8 cellular contexts compared by ENCODE assay signal in the genomic region with DNA sequence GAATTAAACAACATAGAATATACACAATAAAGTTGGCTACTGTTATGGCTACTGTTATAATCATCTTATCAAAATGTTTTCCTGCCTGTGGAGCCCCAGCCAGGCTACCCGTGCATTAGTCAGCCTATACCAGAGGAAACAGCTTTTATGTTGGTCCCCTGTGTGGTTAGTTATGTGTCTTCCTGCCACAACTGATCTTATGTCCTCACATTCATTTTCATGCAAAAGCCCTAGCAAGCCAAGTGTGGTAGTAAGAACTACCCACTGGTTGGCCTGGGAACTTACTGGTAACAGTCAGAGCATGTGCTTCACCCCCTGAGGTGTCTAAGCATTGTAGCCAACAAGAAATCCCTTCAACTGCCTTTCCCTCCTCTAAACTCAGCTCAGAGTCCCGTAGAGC. TPM values are rescaled to one million over a fixed set of nuclear protein-coding genes. Genes with fewer than 3 reads are reported as not detected.
DNase-seq lines count a peak whose midpoint lies in the region; ATAC-seq, FAIRE-seq and TF ChIP-seq lines count a peak whose summit lies in the region.

No MANE protein-coding gene starts in this region.

- H3K4me2 ChIP-seq in DND-41 (ENCODE audit: insufficient read depth, low read length) (no peak overlapping the region), PC-3 (ENCODE audit: low read length) (peak overlapping the region; percentile 58)

- no peaks in the 10 kb centered on the region for H3K4me1 ChIP-seq in DND-41 (ENCODE audit: insufficient read depth, low read length)
- peaks cover 50% of the 10 kb centered on the region for H3K4me1 ChIP-seq in PC-3 (ENCODE audit: insufficient read depth, low read length)
- H3K4me1 ChIP-seq in small intestine (ENCODE audit: control insufficient read depth in 2 of 2, insufficient read depth in 1 of 2, low read depth in 1 of 2, low read length in 1 of 2), result peaks cover 0 to 6% of the 10 kb centered on the region in 2 donors

- CTCF ChIA-PET in PC-3 (lab: Charles Lee), result no interaction called here

- POLR2A ChIA-PET in PC-3 (lab: Charles Lee; ENCODE audit: unreplicated experiment), result interaction anchor here (0.7 kb wide), 1 partner anchor 32 kb away, joined by 4 read pairs; no protein-coding TSS in a partner anchor

- DNase-seq in DND-41 (no peak), PC-3 (no peak), fibroblast of mammary gland (ENCODE audit: low read depth) (peak; percentile 69), small intestine (no peak), hypothalamus (lab: John Stamatoyannopoulos, UW) (no peak), COR-L47 (lab: John Stamatoyannopoulos, UW) (no peak)

- H3K4me3 ChIP-seq in DND-41 (ENCODE audit: low read depth in 1 of 2, low read length in 2 of 2) (no peak overlapping the region), PC-3 (ENCODE audit: low read length) (peak overlapping the region; percentile 20; the same call in 1 of the 2 replicates), fibroblast of mammary gland (ENCODE audit: control insufficient read depth, low read depth, low read length) (no peak overlapping the region), small intestine (ENCODE audit: low read depth in 1 of 2, low read length in 2 of 2) (no peak overlapping the region)

- intact Hi-C loops in PC-3 (cut with micrococcal nuclease), result no loop called here

- no peaks in the 10 kb centered on the region for H3K36me3 ChIP-seq in DND-41 (ENCODE audit: insufficient read depth, low read length)
- H3K36me3 ChIP-seq in PC-3 (ENCODE audit: low read depth, low read length), result peaks cover 13% of the 10 kb centered on the region
- no peaks in the 10 kb centered on the region for H3K36me3 ChIP-seq in small intestine (ENCODE audit: control insufficient read depth in 2 of 2, insufficient read depth in 2 of 2, low read length in 2 of 2)

- WGBS in small intestine, 3 donors, result 71 to 86% (median 79%) methylated on average over 2 of the region's 2 CpGs

- no peaks in the 10 kb centered on the region for H3F3A ChIP-seq in PC-3 (ENCODE audit: low read length, unreplicated experiment)

- TF ChIP-seq CTCF in DND-41 (IDR thresholded peaks at IDR 0.05; ENCODE audit: borderline replicate concordance, extremely low read depth, low read length, poor library complexity, severe bottlenecking) (no peak), PC-3 (conservative IDR thresholded peaks at IDR 0.05; ENCODE audit: low read depth, low read length) (no peak), fibroblast of mammary gland (conservative IDR thresholded peaks at IDR 0.05; ENCODE audit: control insufficient read depth, insufficient read depth, low read depth, low read length) (no peak)

- H2AFZ ChIP-seq in DND-41 (ENCODE audit: low read depth, low read length) (no peak overlapping the region), PC-3 (ENCODE audit: low read length) (no peak overlapping the region)

- H3K9me3 ChIP-seq in DND-41 (ENCODE audit: insufficient read depth, low read length, severe bottlenecking) (no peaks in the 10 kb centered on the region), PC-3 (ENCODE audit: low read length) (no peaks in the 10 kb centered on the region), small intestine (ENCODE audit: control insufficient read depth, low read depth) (no peaks in the 10 kb centered on the region)

- peak; percentile 64; the same call in 2 of the 3 replicates for ATAC-seq in DND-41 (ENCODE audit: insufficient read depth, low read depth)
- ATAC-seq in GM21619 (IDR thresholded peaks at IDR 0.05; ENCODE audit: unreplicated experiment), result peak; percentile 70
- no peak for ATAC-seq in PC-3
- no peak for ATAC-seq in HG02623 (IDR thresholded peaks at IDR 0.05; ENCODE audit: unreplicated experiment)

- no peaks in the 10 kb centered on the region for H4K20me1 ChIP-seq in DND-41 (ENCODE audit: insufficient read depth, low read length)
- H4K20me1 ChIP-seq in PC-3 (ENCODE audit: low read length), result no peaks in the 10 kb centered on the region

- H3K27ac ChIP-seq in DND-41 (ENCODE audit: low read length) (no peak overlapping the region), PC-3 (ENCODE audit: low read length) (peak overlapping the region; percentile 99), small intestine (ENCODE audit: low read depth in 1 of 2, low read length in 1 of 2) (no peak overlapping the region)

- FAIRE-seq in small intestine (lab: Jason Lieb, UNC), result no peak

- H3K9ac ChIP-seq in DND-41 (ENCODE audit: low read depth, low read length), result no peak overlapping the region
- H3K9ac ChIP-seq in PC-3 (ENCODE audit: low read length), result peak overlapping the region; percentile 79

- H3K9me2 ChIP-seq in PC-3 (replicated peaks; ENCODE audit: low read length), result no peaks in the 10 kb centered on the region

- no TSS peak for BruUV-seq in PC-3 (replicated peaks; lab: Mats Ljungman, UMichigan)

- no peaks in the 10 kb centered on the region for H3K79me2 ChIP-seq in DND-41 (ENCODE audit: insufficient read depth, low read length)
- H3K79me2 ChIP-seq in PC-3 (ENCODE audit: low read length), result peaks cover 36% of the 10 kb centered on the region

- H3K27me3 ChIP-seq in DND-41 (ENCODE audit: insufficient read depth, low read length, poor library complexity), result no peaks in the 10 kb centered on the region
- H3K27me3 ChIP-seq in PC-3 (ENCODE audit: low read length), result no peaks in the 10 kb centered on the region
- H3K27me3 ChIP-seq in small intestine (ENCODE audit: control insufficient read depth in 2 of 2, insufficient read depth in 2 of 2, low read length in 2 of 2), result no peaks in the 10 kb centered on the region

RNA-seq across cellular contexts. Expression of a gene that starts 21.8 kb away (rescaled TPM):
- 38.7 and 40.1 TPM in 2 replicates for total RNA-seq in PC-3 (2014; rRNA removed)
- polyA plus RNA-seq in small intestine, result 10 to 100 TPM; 42.4 to 47.2 (median 43.8) TPM

Comparison
In these comparisons a context has a peak if more than half of its experiments do, and no peak if none do; other contexts are left out.
1. ATAC-seq: peak in DND-41 (single experiment) and GM21619 (single experiment); none in PC-3 (single experiment) and HG02623 (single experiment).